ENCODE assay signal across 1 cellular context in the genomic region with DNA sequence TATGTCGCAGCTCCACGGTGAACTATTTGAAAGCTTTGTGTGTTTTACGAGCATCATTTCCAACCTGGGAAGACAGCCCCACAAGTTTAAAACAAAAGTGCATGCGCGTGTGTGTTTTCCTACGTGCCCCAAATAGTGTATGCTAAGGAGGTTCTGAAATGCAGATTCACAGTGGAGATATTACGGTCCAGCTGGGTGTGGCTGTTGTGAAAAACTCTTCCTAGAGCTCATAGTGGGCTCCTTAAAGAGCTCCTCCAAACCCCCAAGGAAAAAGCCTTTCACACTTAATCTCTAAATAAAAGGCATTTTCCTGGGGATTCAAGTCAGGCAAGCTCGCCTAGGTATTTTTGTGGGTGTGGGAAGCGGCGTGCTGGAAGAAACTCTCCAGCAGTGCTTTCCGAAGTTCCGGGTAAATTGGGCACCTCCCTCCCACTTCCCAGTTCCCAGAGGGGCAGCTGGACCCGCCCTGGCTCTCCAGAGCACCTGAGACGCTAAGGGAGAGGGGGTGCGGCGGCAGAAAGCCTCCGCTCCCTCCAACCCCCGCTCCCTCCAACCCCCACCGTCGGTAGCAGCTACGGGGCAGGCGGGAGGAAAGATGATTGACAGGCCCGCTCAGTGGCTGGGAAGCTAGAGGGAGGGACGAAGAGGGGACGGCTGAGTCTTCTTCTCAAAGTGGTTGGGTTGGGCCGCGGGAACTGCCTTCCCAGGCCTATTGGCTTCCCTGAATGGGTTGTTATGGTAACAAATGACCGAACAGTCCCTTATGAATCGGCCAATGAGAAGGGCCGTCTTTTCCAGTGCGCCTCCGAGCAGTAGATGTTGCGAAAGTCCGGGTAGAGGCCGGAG.
TF ChIP-seq lines count a peak whose summit lies in the region.

No MANE protein-coding gene starts in this region.

TF ChIP-seq in HepG2, 621 proteins besides CTCF, POLR2A, EP300 and RAD21 (continued from another document and continues in another):
- TF ChIP-seq, protein P1, sequence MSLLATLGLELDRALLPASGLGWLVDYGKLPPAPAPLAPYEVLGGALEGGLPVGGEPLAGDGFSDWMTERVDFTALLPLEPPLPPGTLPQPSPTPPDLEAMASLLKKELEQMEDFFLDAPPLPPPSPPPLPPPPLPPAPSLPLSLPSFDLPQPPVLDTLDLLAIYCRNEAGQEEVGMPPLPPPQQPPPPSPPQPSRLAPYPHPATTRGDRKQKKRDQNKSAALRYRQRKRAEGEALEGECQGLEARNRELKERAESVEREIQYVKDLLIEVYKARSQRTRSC (CRISPR knock-in tag; IDR thresholded peaks at IDR 0.05; ENCODE audit: low read depth) = no peak
- TF ChIP-seq TCF7L2 (IDR thresholded peaks at IDR 0.05; ENCODE audit: low read depth, low read length) (no peak), HOXA5 (CRISPR knock-in tag; IDR thresholded peaks at IDR 0.05) (no peak), MEIS1 (CRISPR knock-in tag; IDR thresholded peaks at IDR 0.05; ENCODE audit: borderline replicate concordance) (peak; percentile 88; the same call in 1 of the 2 replicates), SYNCRIP (IDR thresholded peaks at IDR 0.05; ENCODE audit: insufficient read depth, low read depth, low read length) (no peak), SUZ12 (IDR thresholded peaks at IDR 0.05; ENCODE audit: low read depth, low read length) (no peak), XRCC5 (optimal IDR thresholded peaks at IDR 0.05; ENCODE audit: low read length) (peak; percentile 25), IRX3 (CRISPR knock-in tag; IDR thresholded peaks at IDR 0.05; ENCODE audit: borderline replicate concordance, low read depth) (no peak), ZNF720 (CRISPR knock-in tag; IDR thresholded peaks at IDR 0.05) (no peak), MTF1 (CRISPR knock-in tag; IDR thresholded peaks at IDR 0.05) (no peak), ZNF776 (CRISPR knock-in tag; IDR thresholded peaks at IDR 0.05) (no peak), ZNF546 (CRISPR knock-in tag; conservative IDR thresholded peaks at IDR 0.05) (0 out of 2 replicates have a peak, but pooled peaks have one; percentile 31), ZNF143 (CRISPR knock-in tag; IDR thresholded peaks at IDR 0.05) (peak; percentile 44; the same call in 1 of the 2 replicates), ZNF619 (CRISPR knock-in tag; IDR thresholded peaks at IDR 0.05) (no peak), ZNF501 (CRISPR knock-in tag; IDR thresholded peaks at IDR 0.05) (peak; percentile 32; the same call in 1 of the 2 replicates), MIER3 (CRISPR knock-in tag; IDR thresholded peaks at IDR 0.05; ENCODE audit: borderline replicate concordance) (peak; percentile 76; the same call in 1 of the 2 replicates), ETV5 (CRISPR knock-in tag; IDR thresholded peaks at IDR 0.05; ENCODE audit: borderline replicate concordance) (no peak; the same call in 1 of the 2 replicates), ZNF747 (CRISPR knock-in tag; IDR thresholded peaks at IDR 0.05; ENCODE audit: borderline replicate concordance) (no peak), ZNF749 (CRISPR knock-in tag; IDR thresholded peaks at IDR 0.05; ENCODE audit: borderline replicate concordance) (no peak), RFX1 (IDR thresholded peaks at IDR 0.05) (peak; percentile 96), PITX1 (CRISPR knock-in tag; IDR thresholded peaks at IDR 0.05) (peak; percentile 45; the same call in 1 of the 2 replicates), ARNT2 (CRISPR knock-in tag; IDR thresholded peaks at IDR 0.05; ENCODE audit: low read depth) (0 out of 2 replicates have a peak, but pooled peaks have one; percentile 33), FOXA3 (CRISPR knock-in tag; IDR thresholded peaks at IDR 0.05) (0 out of 2 replicates have a peak, but pooled peaks have one; percentile 10), BORCS8-MEF2B (CRISPR knock-in tag; IDR thresholded peaks at IDR 0.05) (no peak), PRMT3 (CRISPR knock-in tag; IDR thresholded peaks at IDR 0.05; ENCODE audit: borderline replicate concordance, low read depth) (no peak), HOXD1 (CRISPR knock-in tag; IDR thresholded peaks at IDR 0.05) (peak; percentile 87; the same call in 1 of the 2 replicates), CBFB (CRISPR knock-in tag; IDR thresholded peaks at IDR 0.05) (peak; percentile 8; the same call in 1 of the 2 replicates)
- TF ChIP-seq, protein P2, sequence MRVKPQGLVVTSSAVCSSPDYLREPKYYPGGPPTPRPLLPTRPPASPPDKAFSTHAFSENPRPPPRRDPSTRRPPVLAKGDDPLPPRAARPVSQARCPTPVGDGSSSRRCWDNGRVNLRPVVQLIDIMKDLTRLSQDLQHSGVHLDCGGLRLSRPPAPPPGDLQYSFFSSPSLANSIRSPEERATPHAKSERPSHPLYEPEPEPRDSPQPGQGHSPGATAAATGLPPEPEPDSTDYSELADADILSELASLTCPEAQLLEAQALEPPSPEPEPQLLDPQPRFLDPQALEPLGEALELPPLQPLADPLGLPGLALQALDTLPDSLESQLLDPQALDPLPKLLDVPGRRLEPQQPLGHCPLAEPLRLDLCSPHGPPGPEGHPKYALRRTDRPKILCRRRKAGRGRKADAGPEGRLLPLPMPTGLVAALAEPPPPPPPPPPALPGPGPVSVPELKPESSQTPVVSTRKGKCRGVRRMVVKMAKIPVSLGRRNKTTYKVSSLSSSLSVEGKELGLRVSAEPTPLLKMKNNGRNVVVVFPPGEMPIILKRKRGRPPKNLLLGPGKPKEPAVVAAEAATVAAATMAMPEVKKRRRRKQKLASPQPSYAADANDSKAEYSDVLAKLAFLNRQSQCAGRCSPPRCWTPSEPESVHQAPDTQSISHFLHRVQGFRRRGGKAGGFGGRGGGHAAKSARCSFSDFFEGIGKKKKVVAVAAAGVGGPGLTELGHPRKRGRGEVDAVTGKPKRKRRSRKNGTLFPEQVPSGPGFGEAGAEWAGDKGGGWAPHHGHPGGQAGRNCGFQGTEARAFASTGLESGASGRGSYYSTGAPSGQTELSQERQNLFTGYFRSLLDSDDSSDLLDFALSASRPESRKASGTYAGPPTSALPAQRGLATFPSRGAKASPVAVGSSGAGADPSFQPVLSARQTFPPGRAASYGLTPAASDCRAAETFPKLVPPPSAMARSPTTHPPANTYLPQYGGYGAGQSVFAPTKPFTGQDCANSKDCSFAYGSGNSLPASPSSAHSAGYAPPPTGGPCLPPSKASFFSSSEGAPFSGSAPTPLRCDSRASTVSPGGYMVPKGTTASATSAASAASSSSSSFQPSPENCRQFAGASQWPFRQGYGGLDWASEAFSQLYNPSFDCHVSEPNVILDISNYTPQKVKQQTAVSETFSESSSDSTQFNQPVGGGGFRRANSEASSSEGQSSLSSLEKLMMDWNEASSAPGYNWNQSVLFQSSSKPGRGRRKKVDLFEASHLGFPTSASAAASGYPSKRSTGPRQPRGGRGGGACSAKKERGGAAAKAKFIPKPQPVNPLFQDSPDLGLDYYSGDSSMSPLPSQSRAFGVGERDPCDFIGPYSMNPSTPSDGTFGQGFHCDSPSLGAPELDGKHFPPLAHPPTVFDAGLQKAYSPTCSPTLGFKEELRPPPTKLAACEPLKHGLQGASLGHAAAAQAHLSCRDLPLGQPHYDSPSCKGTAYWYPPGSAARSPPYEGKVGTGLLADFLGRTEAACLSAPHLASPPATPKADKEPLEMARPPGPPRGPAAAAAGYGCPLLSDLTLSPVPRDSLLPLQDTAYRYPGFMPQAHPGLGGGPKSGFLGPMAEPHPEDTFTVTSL (CRISPR knock-in tag; IDR thresholded peaks at IDR 0.05; ENCODE audit: borderline replicate concordance) = no peak
- TF ChIP-seq, protein P3, sequence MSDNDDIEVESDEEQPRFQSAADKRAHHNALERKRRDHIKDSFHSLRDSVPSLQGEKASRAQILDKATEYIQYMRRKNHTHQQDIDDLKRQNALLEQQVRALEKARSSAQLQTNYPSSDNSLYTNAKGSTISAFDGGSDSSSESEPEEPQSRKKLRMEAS (IDR thresholded peaks at IDR 0.05) = peak; percentile 28; the same call in 1 of the 2 replicates
- TF ChIP-seq, protein P4, sequence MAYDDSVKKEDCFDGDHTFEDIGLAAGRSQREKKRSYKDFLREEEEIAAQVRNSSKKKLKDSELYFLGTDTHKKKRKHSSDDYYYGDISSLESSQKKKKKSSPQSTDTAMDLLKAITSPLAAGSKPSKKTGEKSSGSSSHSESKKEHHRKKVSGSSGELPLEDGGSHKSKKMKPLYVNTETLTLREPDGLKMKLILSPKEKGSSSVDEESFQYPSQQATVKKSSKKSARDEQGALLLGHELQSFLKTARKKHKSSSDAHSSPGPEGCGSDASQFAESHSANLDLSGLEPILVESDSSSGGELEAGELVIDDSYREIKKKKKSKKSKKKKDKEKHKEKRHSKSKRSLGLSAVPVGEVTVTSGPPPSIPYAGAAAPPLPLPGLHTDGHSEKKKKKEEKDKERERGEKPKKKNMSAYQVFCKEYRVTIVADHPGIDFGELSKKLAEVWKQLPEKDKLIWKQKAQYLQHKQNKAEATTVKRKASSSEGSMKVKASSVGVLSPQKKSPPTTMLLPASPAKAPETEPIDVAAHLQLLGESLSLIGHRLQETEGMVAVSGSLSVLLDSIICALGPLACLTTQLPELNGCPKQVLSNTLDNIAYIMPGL (CRISPR knock-in tag; IDR thresholded peaks at IDR 0.05; ENCODE audit: borderline replicate concordance in 1 of 2, low read depth in 1 of 2) = peak in 1 of 2 experiments; percentile 37; a peak in 1 of 4 replicates
- TF ChIP-seq, protein P5, sequence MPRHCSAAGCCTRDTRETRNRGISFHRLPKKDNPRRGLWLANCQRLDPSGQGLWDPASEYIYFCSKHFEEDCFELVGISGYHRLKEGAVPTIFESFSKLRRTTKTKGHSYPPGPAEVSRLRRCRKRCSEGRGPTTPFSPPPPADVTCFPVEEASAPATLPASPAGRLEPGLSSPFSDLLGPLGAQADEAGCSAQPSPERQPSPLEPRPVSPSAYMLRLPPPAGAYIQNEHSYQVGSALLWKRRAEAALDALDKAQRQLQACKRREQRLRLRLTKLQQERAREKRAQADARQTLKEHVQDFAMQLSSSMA (CRISPR knock-in tag; IDR thresholded peaks at IDR 0.05) = no peak
- TF ChIP-seq, protein P6, sequence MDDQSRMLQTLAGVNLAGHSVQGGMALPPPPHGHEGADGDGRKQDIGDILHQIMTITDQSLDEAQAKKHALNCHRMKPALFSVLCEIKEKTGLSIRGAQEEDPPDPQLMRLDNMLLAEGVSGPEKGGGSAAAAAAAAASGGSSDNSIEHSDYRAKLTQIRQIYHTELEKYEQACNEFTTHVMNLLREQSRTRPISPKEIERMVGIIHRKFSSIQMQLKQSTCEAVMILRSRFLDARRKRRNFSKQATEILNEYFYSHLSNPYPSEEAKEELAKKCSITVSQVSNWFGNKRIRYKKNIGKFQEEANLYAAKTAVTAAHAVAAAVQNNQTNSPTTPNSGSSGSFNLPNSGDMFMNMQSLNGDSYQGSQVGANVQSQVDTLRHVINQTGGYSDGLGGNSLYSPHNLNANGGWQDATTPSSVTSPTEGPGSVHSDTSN (CRISPR knock-in tag; IDR thresholded peaks at IDR 0.05; ENCODE audit: borderline replicate concordance) = peak; percentile 24; the same call in 1 of the 2 replicates
- TF ChIP-seq, protein P7, sequence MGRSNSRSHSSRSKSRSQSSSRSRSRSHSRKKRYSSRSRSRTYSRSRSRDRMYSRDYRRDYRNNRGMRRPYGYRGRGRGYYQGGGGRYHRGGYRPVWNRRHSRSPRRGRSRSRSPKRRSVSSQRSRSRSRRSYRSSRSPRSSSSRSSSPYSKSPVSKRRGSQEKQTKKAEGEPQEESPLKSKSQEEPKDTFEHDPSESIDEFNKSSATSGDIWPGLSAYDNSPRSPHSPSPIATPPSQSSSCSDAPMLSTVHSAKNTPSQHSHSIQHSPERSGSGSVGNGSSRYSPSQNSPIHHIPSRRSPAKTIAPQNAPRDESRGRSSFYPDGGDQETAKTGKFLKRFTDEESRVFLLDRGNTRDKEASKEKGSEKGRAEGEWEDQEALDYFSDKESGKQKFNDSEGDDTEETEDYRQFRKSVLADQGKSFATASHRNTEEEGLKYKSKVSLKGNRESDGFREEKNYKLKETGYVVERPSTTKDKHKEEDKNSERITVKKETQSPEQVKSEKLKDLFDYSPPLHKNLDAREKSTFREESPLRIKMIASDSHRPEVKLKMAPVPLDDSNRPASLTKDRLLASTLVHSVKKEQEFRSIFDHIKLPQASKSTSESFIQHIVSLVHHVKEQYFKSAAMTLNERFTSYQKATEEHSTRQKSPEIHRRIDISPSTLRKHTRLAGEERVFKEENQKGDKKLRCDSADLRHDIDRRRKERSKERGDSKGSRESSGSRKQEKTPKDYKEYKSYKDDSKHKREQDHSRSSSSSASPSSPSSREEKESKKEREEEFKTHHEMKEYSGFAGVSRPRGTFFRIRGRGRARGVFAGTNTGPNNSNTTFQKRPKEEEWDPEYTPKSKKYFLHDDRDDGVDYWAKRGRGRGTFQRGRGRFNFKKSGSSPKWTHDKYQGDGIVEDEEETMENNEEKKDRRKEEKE (IDR thresholded peaks at IDR 0.05) = no peak
- TF ChIP-seq, protein P8, sequence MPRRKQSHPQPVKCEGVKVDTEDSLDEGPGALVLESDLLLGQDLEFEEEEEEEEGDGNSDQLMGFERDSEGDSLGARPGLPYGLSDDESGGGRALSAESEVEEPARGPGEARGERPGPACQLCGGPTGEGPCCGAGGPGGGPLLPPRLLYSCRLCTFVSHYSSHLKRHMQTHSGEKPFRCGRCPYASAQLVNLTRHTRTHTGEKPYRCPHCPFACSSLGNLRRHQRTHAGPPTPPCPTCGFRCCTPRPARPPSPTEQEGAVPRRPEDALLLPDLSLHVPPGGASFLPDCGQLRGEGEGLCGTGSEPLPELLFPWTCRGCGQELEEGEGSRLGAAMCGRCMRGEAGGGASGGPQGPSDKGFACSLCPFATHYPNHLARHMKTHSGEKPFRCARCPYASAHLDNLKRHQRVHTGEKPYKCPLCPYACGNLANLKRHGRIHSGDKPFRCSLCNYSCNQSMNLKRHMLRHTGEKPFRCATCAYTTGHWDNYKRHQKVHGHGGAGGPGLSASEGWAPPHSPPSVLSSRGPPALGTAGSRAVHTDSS (CRISPR knock-in tag; conservative IDR thresholded peaks at IDR 0.05) = no peak
- TF ChIP-seq, protein P9, sequence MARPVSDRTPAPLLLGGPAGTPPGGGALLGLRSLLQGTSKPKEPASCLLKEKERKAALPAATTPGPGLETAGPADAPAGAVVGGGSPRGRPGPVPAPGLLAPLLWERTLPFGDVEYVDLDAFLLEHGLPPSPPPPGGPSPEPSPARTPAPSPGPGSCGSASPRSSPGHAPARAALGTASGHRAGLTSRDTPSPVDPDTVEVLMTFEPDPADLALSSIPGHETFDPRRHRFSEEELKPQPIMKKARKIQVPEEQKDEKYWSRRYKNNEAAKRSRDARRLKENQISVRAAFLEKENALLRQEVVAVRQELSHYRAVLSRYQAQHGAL (CRISPR knock-in tag; IDR thresholded peaks at IDR 0.05; ENCODE audit: not compliant biosample characterization) = peak; percentile 23
- TF ChIP-seq, protein P10, sequence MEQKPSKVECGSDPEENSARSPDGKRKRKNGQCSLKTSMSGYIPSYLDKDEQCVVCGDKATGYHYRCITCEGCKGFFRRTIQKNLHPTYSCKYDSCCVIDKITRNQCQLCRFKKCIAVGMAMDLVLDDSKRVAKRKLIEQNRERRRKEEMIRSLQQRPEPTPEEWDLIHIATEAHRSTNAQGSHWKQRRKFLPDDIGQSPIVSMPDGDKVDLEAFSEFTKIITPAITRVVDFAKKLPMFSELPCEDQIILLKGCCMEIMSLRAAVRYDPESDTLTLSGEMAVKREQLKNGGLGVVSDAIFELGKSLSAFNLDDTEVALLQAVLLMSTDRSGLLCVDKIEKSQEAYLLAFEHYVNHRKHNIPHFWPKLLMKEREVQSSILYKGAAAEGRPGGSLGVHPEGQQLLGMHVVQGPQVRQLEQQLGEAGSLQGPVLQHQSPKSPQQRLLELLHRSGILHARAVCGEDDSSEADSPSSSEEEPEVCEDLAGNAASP (CRISPR knock-in tag; IDR thresholded peaks at IDR 0.05; ENCODE audit: borderline replicate concordance) = no peak
